ENCODE assay signal across 1 cellular context in the genomic region with DNA sequence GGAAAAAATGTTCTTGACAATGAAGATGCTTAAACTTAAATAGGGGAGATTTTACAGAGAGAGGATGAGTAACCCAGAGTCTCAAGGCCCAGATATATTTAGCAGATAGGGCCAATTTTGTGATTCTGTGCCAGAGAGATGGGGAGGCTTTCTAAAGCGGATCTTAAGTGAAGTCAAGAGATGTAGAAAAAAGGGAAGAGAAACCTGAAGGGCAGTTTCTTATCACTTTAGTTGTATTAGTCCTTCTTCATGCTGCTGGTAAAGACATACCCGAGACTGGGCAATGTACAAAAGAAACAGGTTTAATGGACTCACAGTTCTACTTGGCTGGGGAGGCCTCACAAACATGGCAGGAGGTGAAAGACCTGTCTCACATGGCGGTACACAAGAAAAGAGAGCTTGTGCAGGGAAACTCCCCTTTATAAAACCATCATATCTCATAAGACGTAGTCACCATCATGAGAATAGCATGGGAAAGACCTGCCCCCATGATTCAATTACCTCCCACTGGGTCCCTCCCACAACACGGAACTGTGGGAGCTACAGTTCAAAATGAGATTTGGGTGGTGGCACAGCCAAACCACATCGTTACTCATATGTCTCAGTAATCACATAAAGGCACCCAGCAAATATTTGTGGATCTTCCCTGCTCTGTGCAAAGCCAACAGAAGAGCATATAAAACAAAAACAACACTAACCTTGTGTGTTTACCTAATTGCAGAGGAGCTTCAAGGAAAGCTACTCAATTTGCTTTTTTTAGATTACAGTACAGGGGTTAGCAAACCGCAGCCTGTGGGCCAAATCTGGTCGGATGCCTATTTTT.
A peak's percentile ranks its signal among the peaks of the same experiment; 100 is the strongest.
TF ChIP-seq lines count a peak whose summit lies in the region.

No MANE protein-coding gene starts in this region.

TF ChIP-seq in GM12878, 131 proteins besides CTCF, POLR2A, EP300 and RAD21 (continued from another document and continues in another):
- TF ChIP-seq, protein P1, sequence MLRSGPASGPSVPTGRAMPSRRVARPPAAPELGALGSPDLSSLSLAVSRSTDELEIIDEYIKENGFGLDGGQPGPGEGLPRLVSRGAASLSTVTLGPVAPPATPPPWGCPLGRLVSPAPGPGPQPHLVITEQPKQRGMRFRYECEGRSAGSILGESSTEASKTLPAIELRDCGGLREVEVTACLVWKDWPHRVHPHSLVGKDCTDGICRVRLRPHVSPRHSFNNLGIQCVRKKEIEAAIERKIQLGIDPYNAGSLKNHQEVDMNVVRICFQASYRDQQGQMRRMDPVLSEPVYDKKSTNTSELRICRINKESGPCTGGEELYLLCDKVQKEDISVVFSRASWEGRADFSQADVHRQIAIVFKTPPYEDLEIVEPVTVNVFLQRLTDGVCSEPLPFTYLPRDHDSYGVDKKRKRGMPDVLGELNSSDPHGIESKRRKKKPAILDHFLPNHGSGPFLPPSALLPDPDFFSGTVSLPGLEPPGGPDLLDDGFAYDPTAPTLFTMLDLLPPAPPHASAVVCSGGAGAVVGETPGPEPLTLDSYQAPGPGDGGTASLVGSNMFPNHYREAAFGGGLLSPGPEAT (IDR thresholded peaks at IDR 0.05; ENCODE audit: low read depth) = peak; percentile 89
- no peak for TF ChIP-seq SREBF2 (IDR thresholded peaks at IDR 0.05; ENCODE audit: low read length)
- no peak; the same call in 1 of the 2 replicates for TF ChIP-seq ZNF24 (IDR thresholded peaks at IDR 0.05)
- TF ChIP-seq, protein P2, sequence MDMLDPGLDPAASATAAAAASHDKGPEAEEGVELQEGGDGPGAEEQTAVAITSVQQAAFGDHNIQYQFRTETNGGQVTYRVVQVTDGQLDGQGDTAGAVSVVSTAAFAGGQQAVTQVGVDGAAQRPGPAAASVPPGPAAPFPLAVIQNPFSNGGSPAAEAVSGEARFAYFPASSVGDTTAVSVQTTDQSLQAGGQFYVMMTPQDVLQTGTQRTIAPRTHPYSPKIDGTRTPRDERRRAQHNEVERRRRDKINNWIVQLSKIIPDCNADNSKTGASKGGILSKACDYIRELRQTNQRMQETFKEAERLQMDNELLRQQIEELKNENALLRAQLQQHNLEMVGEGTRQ (IDR thresholded peaks at IDR 0.05; ENCODE audit: borderline replicate concordance, low read depth, low read length) = no peak
- peak; percentile 52 for TF ChIP-seq TARDBP (IDR thresholded peaks at IDR 0.05; ENCODE audit: borderline replicate concordance)
- peak; percentile 76 for TF ChIP-seq MTA3 (IDR thresholded peaks at IDR 0.05; ENCODE audit: borderline replicate concordance, low read length)
- no peak for TF ChIP-seq ZNF274 (IDR thresholded peaks at IDR 0.05; ENCODE audit: insufficient read depth, insufficient read length)
- TF ChIP-seq, protein P3, sequence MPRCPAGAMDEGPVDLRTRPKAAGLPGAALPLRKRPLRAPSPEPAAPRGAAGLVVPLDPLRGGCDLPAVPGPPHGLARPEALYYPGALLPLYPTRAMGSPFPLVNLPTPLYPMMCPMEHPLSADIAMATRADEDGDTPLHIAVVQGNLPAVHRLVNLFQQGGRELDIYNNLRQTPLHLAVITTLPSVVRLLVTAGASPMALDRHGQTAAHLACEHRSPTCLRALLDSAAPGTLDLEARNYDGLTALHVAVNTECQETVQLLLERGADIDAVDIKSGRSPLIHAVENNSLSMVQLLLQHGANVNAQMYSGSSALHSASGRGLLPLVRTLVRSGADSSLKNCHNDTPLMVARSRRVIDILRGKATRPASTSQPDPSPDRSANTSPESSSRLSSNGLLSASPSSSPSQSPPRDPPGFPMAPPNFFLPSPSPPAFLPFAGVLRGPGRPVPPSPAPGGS (IDR thresholded peaks at IDR 0.05; ENCODE audit: borderline replicate concordance, insufficient read depth, low read depth, low read length, poor library complexity, severe bottlenecking) = peak; percentile 93
- no peak for TF ChIP-seq POLR2AphosphoS2 (IDR thresholded peaks at IDR 0.05; ENCODE audit: low read depth, low read length)
- TF ChIP-seq SIX5 (IDR thresholded peaks at IDR 0.05; ENCODE audit: low read depth, low read length, severe bottlenecking) = no peak
- peak; percentile 97 for TF ChIP-seq MEF2B (IDR thresholded peaks at IDR 0.05; ENCODE audit: partially characterized antibody, poor library complexity, severe bottlenecking)
- TF ChIP-seq ZSCAN29 (IDR thresholded peaks at IDR 0.05) = peak; percentile 82
- TF ChIP-seq, protein P4, sequence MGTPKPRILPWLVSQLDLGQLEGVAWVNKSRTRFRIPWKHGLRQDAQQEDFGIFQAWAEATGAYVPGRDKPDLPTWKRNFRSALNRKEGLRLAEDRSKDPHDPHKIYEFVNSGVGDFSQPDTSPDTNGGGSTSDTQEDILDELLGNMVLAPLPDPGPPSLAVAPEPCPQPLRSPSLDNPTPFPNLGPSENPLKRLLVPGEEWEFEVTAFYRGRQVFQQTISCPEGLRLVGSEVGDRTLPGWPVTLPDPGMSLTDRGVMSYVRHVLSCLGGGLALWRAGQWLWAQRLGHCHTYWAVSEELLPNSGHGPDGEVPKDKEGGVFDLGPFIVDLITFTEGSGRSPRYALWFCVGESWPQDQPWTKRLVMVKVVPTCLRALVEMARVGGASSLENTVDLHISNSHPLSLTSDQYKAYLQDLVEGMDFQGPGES (IDR thresholded peaks at IDR 0.05) = no peak
- 0 out of 2 replicates have a peak, but pooled peaks have one; percentile 71 for TF ChIP-seq STAT3 (IDR thresholded peaks at IDR 0.05; ENCODE audit: low read depth, low read length)
- peak; percentile 77 for TF ChIP-seq YY1 (IDR thresholded peaks at IDR 0.05; ENCODE audit: low read depth, low read length)
- TF ChIP-seq, protein P5, sequence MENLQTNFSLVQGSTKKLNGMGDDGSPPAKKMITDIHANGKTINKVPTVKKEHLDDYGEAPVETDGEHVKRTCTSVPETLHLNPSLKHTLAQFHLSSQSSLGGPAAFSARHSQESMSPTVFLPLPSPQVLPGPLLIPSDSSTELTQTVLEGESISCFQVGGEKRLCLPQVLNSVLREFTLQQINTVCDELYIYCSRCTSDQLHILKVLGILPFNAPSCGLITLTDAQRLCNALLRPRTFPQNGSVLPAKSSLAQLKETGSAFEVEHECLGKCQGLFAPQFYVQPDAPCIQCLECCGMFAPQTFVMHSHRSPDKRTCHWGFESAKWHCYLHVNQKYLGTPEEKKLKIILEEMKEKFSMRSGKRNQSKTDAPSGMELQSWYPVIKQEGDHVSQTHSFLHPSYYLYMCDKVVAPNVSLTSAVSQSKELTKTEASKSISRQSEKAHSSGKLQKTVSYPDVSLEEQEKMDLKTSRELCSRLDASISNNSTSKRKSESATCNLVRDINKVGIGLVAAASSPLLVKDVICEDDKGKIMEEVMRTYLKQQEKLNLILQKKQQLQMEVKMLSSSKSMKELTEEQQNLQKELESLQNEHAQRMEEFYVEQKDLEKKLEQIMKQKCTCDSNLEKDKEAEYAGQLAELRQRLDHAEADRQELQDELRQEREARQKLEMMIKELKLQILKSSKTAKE (IDR thresholded peaks at IDR 0.05; ENCODE audit: low read depth, poor library complexity, severe bottlenecking) = peak; percentile 96
- TF ChIP-seq ETV6 (conservative IDR thresholded peaks at IDR 0.05 in 1 of 2, IDR thresholded peaks at IDR 0.05 in 1 of 2; ENCODE audit: borderline replicate concordance in 1 of 2, low read depth in 1 of 2) = peak in 1 of 2 experiments; percentile 59; a peak in 1 of 4 replicates
- TF ChIP-seq FOXM1 (IDR thresholded peaks at IDR 0.05; ENCODE audit: low read depth, low read length) = peak; percentile 78
- peak; percentile 22; the same call in 1 of the 2 replicates for TF ChIP-seq ZNF217 (IDR thresholded peaks at IDR 0.05)
- TF ChIP-seq BRCA1 (IDR thresholded peaks at IDR 0.05; ENCODE audit: low read depth, low read length) = no peak
- peak; percentile 91 for TF ChIP-seq DPF2 (IDR thresholded peaks at IDR 0.05)
- peak; percentile 71; the same call in 1 of the 2 replicates for TF ChIP-seq BCL11A (IDR thresholded peaks at IDR 0.05; ENCODE audit: low read depth, low read length)
- TF ChIP-seq EED (IDR thresholded peaks at IDR 0.05; ENCODE audit: low read depth) = peak; percentile 90
- TF ChIP-seq CHD4 (IDR thresholded peaks at IDR 0.05) = no peak
- TF ChIP-seq, protein P6, sequence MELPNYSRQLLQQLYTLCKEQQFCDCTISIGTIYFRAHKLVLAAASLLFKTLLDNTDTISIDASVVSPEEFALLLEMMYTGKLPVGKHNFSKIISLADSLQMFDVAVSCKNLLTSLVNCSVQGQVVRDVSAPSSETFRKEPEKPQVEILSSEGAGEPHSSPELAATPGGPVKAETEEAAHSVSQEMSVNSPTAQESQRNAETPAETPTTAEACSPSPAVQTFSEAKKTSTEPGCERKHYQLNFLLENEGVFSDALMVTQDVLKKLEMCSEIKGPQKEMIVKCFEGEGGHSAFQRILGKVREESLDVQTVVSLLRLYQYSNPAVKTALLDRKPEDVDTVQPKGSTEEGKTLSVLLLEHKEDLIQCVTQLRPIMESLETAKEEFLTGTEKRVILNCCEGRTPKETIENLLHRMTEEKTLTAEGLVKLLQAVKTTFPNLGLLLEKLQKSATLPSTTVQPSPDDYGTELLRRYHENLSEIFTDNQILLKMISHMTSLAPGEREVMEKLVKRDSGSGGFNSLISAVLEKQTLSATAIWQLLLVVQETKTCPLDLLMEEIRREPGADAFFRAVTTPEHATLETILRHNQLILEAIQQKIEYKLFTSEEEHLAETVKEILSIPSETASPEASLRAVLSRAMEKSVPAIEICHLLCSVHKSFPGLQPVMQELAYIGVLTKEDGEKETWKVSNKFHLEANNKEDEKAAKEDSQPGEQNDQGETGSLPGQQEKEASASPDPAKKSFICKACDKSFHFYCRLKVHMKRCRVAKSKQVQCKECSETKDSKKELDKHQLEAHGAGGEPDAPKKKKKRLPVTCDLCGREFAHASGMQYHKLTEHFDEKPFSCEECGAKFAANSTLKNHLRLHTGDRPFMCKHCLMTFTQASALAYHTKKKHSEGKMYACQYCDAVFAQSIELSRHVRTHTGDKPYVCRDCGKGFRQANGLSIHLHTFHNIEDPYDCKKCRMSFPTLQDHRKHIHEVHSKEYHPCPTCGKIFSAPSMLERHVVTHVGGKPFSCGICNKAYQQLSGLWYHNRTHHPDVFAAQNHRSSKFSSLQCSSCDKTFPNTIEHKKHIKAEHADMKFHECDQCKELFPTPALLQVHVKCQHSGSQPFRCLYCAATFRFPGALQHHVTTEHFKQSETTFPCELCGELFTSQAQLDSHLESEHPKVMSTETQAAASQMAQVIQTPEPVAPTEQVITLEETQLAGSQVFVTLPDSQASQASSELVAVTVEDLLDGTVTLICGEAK (IDR thresholded peaks at IDR 0.05; ENCODE audit: borderline replicate concordance) = no peak
- TF ChIP-seq IKZF1 (conservative IDR thresholded peaks at IDR 0.05) = peak; percentile 68; the same call in 1 of the 2 replicates
- TF ChIP-seq HDGF (IDR thresholded peaks at IDR 0.05) = no peak; the same call in 1 of the 2 replicates
- TF ChIP-seq IRF4 (IDR thresholded peaks at IDR 0.05; ENCODE audit: low read depth, low read length) = peak; percentile 84
- no peak for TF ChIP-seq SREBF1 (IDR thresholded peaks at IDR 0.05; ENCODE audit: low read length)
- TF ChIP-seq MEF2A (IDR thresholded peaks at IDR 0.05; ENCODE audit: insufficient read depth, low read depth, low read length) = peak; percentile 89
- TF ChIP-seq ASH2L (IDR thresholded peaks at IDR 0.05; ENCODE audit: borderline replicate concordance, low read depth) = no peak
- TF ChIP-seq SRF (IDR thresholded peaks at IDR 0.05; ENCODE audit: low read depth in 2 of 2, low read length in 2 of 2) = no peak
- no peak for TF ChIP-seq KDM1A (IDR thresholded peaks at IDR 0.05; ENCODE audit: borderline replicate concordance)
- no peak for TF ChIP-seq SUZ12 (IDR thresholded peaks at IDR 0.05; ENCODE audit: unreplicated experiment)
- TF ChIP-seq GATAD2B (conservative IDR thresholded peaks at IDR 0.05; ENCODE audit: low read depth) = peak; percentile 94
- TF ChIP-seq ESRRA (IDR thresholded peaks at IDR 0.05; ENCODE audit: low read length) = no peak
- TF ChIP-seq, protein P7, sequence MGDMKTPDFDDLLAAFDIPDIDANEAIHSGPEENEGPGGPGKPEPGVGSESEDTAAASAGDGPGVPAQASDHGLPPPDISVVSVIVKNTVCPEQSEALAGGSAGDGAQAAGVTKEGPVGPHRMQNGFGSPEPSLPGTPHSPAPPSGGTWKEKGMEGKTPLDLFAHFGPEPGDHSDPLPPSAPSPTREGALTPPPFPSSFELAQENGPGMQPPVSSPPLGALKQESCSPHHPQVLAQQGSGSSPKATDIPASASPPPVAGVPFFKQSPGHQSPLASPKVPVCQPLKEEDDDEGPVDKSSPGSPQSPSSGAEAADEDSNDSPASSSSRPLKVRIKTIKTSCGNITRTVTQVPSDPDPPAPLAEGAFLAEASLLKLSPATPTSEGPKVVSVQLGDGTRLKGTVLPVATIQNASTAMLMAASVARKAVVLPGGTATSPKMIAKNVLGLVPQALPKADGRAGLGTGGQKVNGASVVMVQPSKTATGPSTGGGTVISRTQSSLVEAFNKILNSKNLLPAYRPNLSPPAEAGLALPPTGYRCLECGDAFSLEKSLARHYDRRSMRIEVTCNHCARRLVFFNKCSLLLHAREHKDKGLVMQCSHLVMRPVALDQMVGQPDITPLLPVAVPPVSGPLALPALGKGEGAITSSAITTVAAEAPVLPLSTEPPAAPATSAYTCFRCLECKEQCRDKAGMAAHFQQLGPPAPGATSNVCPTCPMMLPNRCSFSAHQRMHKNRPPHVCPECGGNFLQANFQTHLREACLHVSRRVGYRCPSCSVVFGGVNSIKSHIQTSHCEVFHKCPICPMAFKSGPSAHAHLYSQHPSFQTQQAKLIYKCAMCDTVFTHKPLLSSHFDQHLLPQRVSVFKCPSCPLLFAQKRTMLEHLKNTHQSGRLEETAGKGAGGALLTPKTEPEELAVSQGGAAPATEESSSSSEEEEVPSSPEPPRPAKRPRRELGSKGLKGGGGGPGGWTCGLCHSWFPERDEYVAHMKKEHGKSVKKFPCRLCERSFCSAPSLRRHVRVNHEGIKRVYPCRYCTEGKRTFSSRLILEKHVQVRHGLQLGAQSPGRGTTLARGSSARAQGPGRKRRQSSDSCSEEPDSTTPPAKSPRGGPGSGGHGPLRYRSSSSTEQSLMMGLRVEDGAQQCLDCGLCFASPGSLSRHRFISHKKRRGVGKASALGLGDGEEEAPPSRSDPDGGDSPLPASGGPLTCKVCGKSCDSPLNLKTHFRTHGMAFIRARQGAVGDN (IDR thresholded peaks at IDR 0.05) = peak; percentile 84
- TF ChIP-seq CREM (IDR thresholded peaks at IDR 0.05; ENCODE audit: low read depth) = peak; percentile 52
- no peak for TF ChIP-seq RB1 (IDR thresholded peaks at IDR 0.05; ENCODE audit: borderline replicate concordance)
- TF ChIP-seq RAD51 (IDR thresholded peaks at IDR 0.05) = no peak
- TF ChIP-seq JUNB (IDR thresholded peaks at IDR 0.05) = peak; percentile 78
- TF ChIP-seq SMAD5 (IDR thresholded peaks at IDR 0.05; ENCODE audit: low read depth) = peak; percentile 58; the same call in 1 of the 2 replicates
